ENCODE assay signal across 8 cellular contexts in the genomic region with DNA sequence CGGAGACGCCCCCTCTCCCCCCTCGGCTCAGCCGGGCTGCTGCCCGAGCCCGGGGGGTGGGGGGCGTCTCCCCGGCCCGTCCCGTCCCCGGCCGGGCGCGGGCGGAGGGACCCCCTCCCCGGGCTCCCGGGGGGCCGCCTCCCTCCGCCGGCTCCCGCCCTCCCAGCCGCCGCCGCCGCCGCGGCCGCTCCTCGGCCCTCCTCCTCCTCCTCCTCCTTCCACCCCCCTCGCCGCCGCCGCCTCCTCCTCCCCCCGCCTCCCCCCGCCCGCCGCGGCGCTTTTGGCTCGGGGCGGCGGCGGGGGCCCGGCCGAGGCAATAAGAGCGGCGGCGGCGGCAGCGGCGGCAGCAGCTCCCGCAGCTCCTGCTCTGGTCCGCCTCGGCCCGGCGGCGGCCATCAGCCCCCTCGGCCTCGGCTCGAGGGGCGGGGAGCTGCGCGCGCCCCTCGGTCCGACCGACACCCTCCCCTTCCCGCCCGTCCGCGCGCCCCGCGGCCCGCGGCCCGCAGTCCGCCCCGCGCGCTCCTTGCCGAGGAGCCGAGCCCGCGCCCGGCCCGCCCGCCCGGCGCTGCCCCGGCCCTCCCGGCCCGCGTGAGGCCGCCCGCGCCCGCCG. TPM values are rescaled to one million over a fixed set of nuclear protein-coding genes. Genes with fewer than 3 reads are reported as not detected.
DNase-seq lines count a peak whose midpoint lies in the region; ATAC-seq, FAIRE-seq and TF ChIP-seq lines count a peak whose summit lies in the region.

No MANE protein-coding gene starts in this region.

- H3K4me3 ChIP-seq in A549, result peak overlapping the region; percentile 99
- peak overlapping the region; percentile 100 for H3K4me3 ChIP-seq in right cardiac atrium (ENCODE audit: low read length)

- FAIRE-seq in A549 (lab: Jason Lieb, UNC), result no peak

- CTCF ChIA-PET in A549 (lab: Yijun Ruan, JAX), result interaction anchor here (1.1 kb wide), 1 partner anchor 513 kb away, joined by 4 read pairs; no protein-coding TSS in a partner anchor

- peak; percentile 62 for TF ChIP-seq POLR2A in A549 (IDR thresholded peaks at IDR 0.05; ENCODE audit: low read length)

- H3K9me3 ChIP-seq in A549, result no peaks in the 10 kb centered on the region
- H3K9me3 ChIP-seq in right cardiac atrium (ENCODE audit: control insufficient read depth, low read length), result no peaks in the 10 kb centered on the region

- intact Hi-C loops in right cardiac atrium (cut with DNase I), result loop anchor here (5.0 to 10.0 kb wide), 4 partner anchors 94 to 154 kb away; a partner anchor contains a TSS

- no peaks in the 10 kb centered on the region for H3K27me3 ChIP-seq in right cardiac atrium (ENCODE audit: control insufficient read depth, insufficient read depth)

- peak overlapping the region; percentile 94 for H3K4me2 ChIP-seq in A549

- WGBS in A549 (ENCODE audit: missing lambda C conversion rate), result no CpG with 5 or more reads among the region's 99 CpGs
- under 1% methylated on average over 97 of the region's 99 CpGs for WGBS in right cardiac atrium

- POLR2A ChIA-PET in A549 (lab: Yijun Ruan, JAX), result interaction anchor here (0.6 to 1.4 kb wide), 2 partner anchors 12 to 141 kb away, joined by 4 to 9 read pairs; a partner anchor contains a TSS

- H3K27ac ChIP-seq in A549, result peak overlapping the region; percentile 93 to 99
- peak overlapping the region; percentile 99 for H3K27ac ChIP-seq in right cardiac atrium (ENCODE audit: low read length)

- no peak for TF ChIP-seq EP300 in A549 (IDR thresholded peaks at IDR 0.05)

- DNase-seq in A549 (ENCODE audit: low read depth in 1 of 2, low spot score in 1 of 2) (peak; percentile 45 to 57), HUDEP-2 (lab: John Stamatoyannopoulos, UW; ENCODE audit: unreplicated experiment in 76 of 76) (peak in 51 of 76 experiments; percentile 11 to 81 (median 47)), T follicular helper cell (ENCODE audit: low read depth) (peak; percentile 71), amniotic epithelial cell (ENCODE audit: low read depth) (peak; percentile 50), right cardiac atrium (peak; percentile 84 to 92 (median 91)), retina (peak; percentile 35), superior temporal gyrus (ENCODE audit: extremely low spot score) (no peak)

- no peak for TF ChIP-seq CTCF in A549 (IDR thresholded peaks at IDR 0.05)

- no peak for TF ChIP-seq RAD21 in A549 (conservative IDR thresholded peaks at IDR 0.05 in 1 of 2, IDR thresholded peaks at IDR 0.05 in 1 of 2)

- H3K4me1 ChIP-seq in A549 (peaks cover 29% of the 10 kb centered on the region), right cardiac atrium (ENCODE audit: control insufficient read depth, insufficient read depth, low read length) (peaks cover under 1% of the 10 kb centered on the region)

- ATAC-seq in A549 (peak; percentile 55 to 61), GM18868 (IDR thresholded peaks at IDR 0.05; ENCODE audit: unreplicated experiment) (peak; percentile 20), right cardiac atrium (peak; percentile 59 to 63)

TF ChIP-seq in A549, 52 proteins besides CTCF, POLR2A, EP300 and RAD21:
- no peak for TF ChIP-seq PHF8 (IDR thresholded peaks at IDR 0.05; ENCODE audit: borderline replicate concordance, low read depth)
- TF ChIP-seq, protein P1, sequence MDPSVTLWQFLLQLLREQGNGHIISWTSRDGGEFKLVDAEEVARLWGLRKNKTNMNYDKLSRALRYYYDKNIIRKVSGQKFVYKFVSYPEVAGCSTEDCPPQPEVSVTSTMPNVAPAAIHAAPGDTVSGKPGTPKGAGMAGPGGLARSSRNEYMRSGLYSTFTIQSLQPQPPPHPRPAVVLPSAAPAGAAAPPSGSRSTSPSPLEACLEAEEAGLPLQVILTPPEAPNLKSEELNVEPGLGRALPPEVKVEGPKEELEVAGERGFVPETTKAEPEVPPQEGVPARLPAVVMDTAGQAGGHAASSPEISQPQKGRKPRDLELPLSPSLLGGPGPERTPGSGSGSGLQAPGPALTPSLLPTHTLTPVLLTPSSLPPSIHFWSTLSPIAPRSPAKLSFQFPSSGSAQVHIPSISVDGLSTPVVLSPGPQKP (IDR thresholded peaks at IDR 0.05; ENCODE audit: low read depth, low read length), result no peak
- TF ChIP-seq, protein P2, sequence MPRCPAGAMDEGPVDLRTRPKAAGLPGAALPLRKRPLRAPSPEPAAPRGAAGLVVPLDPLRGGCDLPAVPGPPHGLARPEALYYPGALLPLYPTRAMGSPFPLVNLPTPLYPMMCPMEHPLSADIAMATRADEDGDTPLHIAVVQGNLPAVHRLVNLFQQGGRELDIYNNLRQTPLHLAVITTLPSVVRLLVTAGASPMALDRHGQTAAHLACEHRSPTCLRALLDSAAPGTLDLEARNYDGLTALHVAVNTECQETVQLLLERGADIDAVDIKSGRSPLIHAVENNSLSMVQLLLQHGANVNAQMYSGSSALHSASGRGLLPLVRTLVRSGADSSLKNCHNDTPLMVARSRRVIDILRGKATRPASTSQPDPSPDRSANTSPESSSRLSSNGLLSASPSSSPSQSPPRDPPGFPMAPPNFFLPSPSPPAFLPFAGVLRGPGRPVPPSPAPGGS (IDR thresholded peaks at IDR 0.05), result peak; percentile 46; the same call in 1 of the 3 replicates
- TF ChIP-seq JUNB (IDR thresholded peaks at IDR 0.05), result no peak
- TF ChIP-seq RNF2 (IDR thresholded peaks at IDR 0.05; ENCODE audit: borderline replicate concordance, low read depth), result no peak
- no peak for TF ChIP-seq NR3C1 (IDR thresholded peaks at IDR 0.05)
- TF ChIP-seq FOSL2 (IDR thresholded peaks at IDR 0.05), result no peak
- TF ChIP-seq FOSL2 (CRISPR knock-in tag; IDR thresholded peaks at IDR 0.05), result no peak
- no peak for TF ChIP-seq ZSCAN20 (CRISPR knock-in tag; IDR thresholded peaks at IDR 0.05)
- TF ChIP-seq, protein P3, sequence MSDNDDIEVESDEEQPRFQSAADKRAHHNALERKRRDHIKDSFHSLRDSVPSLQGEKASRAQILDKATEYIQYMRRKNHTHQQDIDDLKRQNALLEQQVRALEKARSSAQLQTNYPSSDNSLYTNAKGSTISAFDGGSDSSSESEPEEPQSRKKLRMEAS (IDR thresholded peaks at IDR 0.05), result no peak
- TF ChIP-seq JUN (IDR thresholded peaks at IDR 0.05), result peak; percentile 22 to 49; a peak in 2 of 5 replicates
- TF ChIP-seq FOXS1 (CRISPR knock-in tag; IDR thresholded peaks at IDR 0.05), result no peak
- TF ChIP-seq HOXB5 (CRISPR knock-in tag; IDR thresholded peaks at IDR 0.05), result no peak

RNA-seq across cellular contexts. Expression of a gene that starts 38.7 kb away (rescaled TPM):
- 534 and 738 TPM in 2 replicates for polyA plus RNA-seq in A549 (2011; rRNA removed)
- polyA plus RNA-seq in A549 (2012; cell fraction: cytosol; rRNA removed), result 1,323 and 1,403 TPM in 2 replicates
- 944 and 1,281 TPM in 2 replicates for polyA plus RNA-seq in A549 (2012; cell fraction: nucleus; rRNA removed)
- polyA plus RNA-seq in A549 (2017; fragmentation: RNase III; extraction: RNeasy Plus Mini Kit Qiagen cat#74134 plus additional on column Dnase treatment), result 507 to 621 TPM (median 600 TPM) in 3 replicates
- 1,221 and 1,341 TPM in 2 replicates for polyA minus RNA-seq in A549 (2011; rRNA and poly(A)+ RNA removed)
- 1,000 to 10,000 TPM; 1,230 to 1,665 (median 1,377) TPM for total RNA-seq in right cardiac atrium
- 1,885 TPM for polyA plus RNA-seq in right cardiac atrium

RNA-seq across cellular contexts. Expression of a gene that starts 40.5 kb away (rescaled TPM):
- polyA plus RNA-seq in A549 (2011; rRNA removed) (not detected in 2 replicates), A549 (2017; fragmentation: RNase III; extraction: RNeasy Plus Mini Kit Qiagen cat#74134 plus additional on column Dnase treatment) (not detected in 3 replicates), right cardiac atrium (0.32 TPM)
- not detected in 2 replicates for polyA plus RNA-seq in A549 (2012; cell fraction: cytosol; rRNA removed)
- not detected in 2 replicates for polyA plus RNA-seq in A549 (2012; cell fraction: nucleus; rRNA removed)
- not detected in 2 replicates for polyA minus RNA-seq in A549 (2011; rRNA and poly(A)+ RNA removed)
- under 1 TPM; 0.42 to 0.74 (median 0.50) TPM for total RNA-seq in right cardiac atrium
